In the genomic region with DNA sequence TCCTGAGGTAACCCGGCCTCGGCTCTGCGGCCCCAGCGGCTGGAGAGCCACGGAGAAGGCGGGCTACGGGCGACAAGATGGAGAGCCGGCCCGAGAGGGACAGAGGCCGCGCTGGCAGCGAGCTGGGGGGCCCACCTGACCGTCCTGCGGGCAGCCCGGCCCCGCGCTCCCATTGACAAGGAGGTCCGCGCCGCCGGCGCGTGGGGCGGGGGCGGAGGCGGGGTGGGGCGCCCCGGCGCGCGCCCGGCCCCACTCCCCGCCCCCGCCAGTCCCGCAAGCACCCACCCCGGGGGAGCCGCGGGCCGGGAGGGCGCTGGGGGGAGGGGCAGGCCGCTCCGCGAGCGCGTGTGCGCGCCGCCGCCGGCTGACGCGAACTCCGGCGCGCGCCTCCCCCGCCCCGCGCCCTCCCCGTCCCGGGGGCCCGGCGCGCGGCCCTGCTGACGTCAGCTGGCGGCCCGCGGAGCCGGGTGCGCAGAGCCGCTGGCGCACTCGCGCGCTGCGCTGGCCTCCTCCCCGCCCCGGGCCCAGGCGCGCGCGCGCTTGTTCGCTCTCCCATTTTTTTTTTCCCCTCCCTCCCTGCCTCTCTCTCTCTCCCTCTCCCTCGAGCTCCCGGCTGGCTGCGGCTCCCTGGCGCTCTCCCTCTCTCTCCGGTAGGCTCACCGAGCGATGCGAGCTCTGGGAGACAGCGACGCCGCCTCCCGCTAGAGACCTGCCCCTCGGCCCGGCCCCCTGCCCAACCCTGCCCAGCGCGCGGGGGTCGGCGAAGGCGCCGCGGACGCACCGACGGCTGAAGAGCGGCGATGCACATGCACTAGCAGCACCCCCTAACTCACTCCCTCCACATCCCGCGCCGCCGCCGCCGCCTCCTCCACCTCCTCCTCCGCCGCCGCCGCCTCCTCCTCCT, we compare ENCODE assay signal across 8 cellular contexts. TPM values are rescaled to one million over a fixed set of nuclear protein-coding genes. Genes with fewer than 3 reads are reported as not detected.
DNase-seq lines count a peak whose midpoint lies in the region; TF ChIP-seq lines count a peak whose summit lies in the region.

Gene GNAO1, plus strand, starts transcription at position 587 of the 904 bp plus-strand sequence. CDS start 747 bp downstream, outside the sequence.

- H3K27me3 ChIP-seq in SJSA1 (replicated peaks) (peaks cover 22% of the 10 kb centered on the region), adrenal gland (peaks cover 27% of the 10 kb centered on the region), ovary (no peaks in the 10 kb centered on the region)

- H3K4me1 ChIP-seq in SJSA1 (replicated peaks) (peaks cover 18% of the 10 kb centered on the region), adrenal gland (replicated peaks in 1 of 2) (peaks cover 0 to 7% of the 10 kb centered on the region in 2 donors), ovary (ENCODE audit: insufficient read depth) (peaks cover 8% of the 10 kb centered on the region), urinary bladder (ENCODE audit: insufficient read depth) (no peaks in the 10 kb centered on the region), OCI-LY7 (ENCODE audit: insufficient read depth, low read length, poor library complexity, severe bottlenecking) (no peaks in the 10 kb centered on the region)

- no peaks in the 10 kb centered on the region for H3K9me2 ChIP-seq in OCI-LY7 (ENCODE audit: insufficient read depth, low read length)

- no peak for TF ChIP-seq CTCF in adrenal gland (IDR thresholded peaks at IDR 0.05)
- no peak for TF ChIP-seq CTCF in ovary (IDR thresholded peaks at IDR 0.05)
- TF ChIP-seq CTCF in OCI-LY7 (conservative IDR thresholded peaks at IDR 0.05; ENCODE audit: low read length): no peak

- H3K9me3 ChIP-seq in SJSA1 (replicated peaks) (no peaks in the 10 kb centered on the region), adrenal gland (replicated peaks in 1 of 3) (no peaks in the 10 kb centered on the region), ovary (no peaks in the 10 kb centered on the region), OCI-LY7 (ENCODE audit: low read length) (no peaks in the 10 kb centered on the region)

- POLR2A ChIA-PET in OCI-LY7 (lab: Charles Lee): no interaction called here

- no peak within 1 kb of the TSS for H2AFZ ChIP-seq in OCI-LY7 (ENCODE audit: low read length)

- H3K27ac ChIP-seq in SJSA1: peak within 1 kb of the TSS; percentile 76
- H3K27ac ChIP-seq in adrenal gland: peak within 1 kb of the TSS in 4 of 5 donors; percentile 18 to 84 (median 70)
- peak within 1 kb of the TSS; percentile 79 to 87 for H3K27ac ChIP-seq in ovary
- peak within 1 kb of the TSS; percentile 76 for H3K27ac ChIP-seq in urinary bladder (ENCODE audit: low read depth)
- no peak within 1 kb of the TSS for H3K27ac ChIP-seq in OCI-LY7 (ENCODE audit: low read depth, low read length, poor library complexity, severe bottlenecking)

- no peaks in the 10 kb centered on the region for H3K36me3 ChIP-seq in SJSA1
- no peaks in the 10 kb centered on the region for H3K36me3 ChIP-seq in adrenal gland (replicated peaks in 1 of 2)
- no peaks in the 10 kb centered on the region for H3K36me3 ChIP-seq in ovary
- H3K36me3 ChIP-seq in urinary bladder (ENCODE audit: insufficient read depth): no peaks in the 10 kb centered on the region
- no peaks in the 10 kb centered on the region for H3K36me3 ChIP-seq in OCI-LY7 (ENCODE audit: insufficient read depth, low read length)

- H4K20me1 ChIP-seq in OCI-LY7 (ENCODE audit: insufficient read depth, low read length): no peaks in the 10 kb centered on the region

- DNase-seq in EL: peak; percentile 82
- peak; percentile 25 for DNase-seq in HPDE6-E6E7 (ENCODE audit: extremely low spot score)
- peak; percentile 75 to 82 for DNase-seq in SJSA1 (ENCODE audit: low read depth in 1 of 2, low spot score in 2 of 2)
- peak; percentile 43 to 72 (median 46) for DNase-seq in adrenal gland
- peak; percentile 81 for DNase-seq in cardiac septum (ENCODE audit: low spot score)
- DNase-seq in ovary: peak; percentile 71 to 88 (median 83)
- DNase-seq in OCI-LY7 (ENCODE audit: low spot score): no peak

- BruUV-seq in OCI-LY7 (replicated peaks; lab: Mats Ljungman, UMichigan): no TSS peak

- H3K79me2 ChIP-seq in OCI-LY7 (ENCODE audit: insufficient read depth, low read depth, low read length): no peaks in the 10 kb centered on the region

- intact Hi-C loops in adrenal gland (cut with DNase I) (no loop called here), cardiac septum (cut with DNase I) (loop anchor here (5.0 to 10.0 kb wide), 6 partner anchors 66 to 246 kb away; no protein-coding TSS in a partner anchor), ovary (cut with DNase I) (no loop called here), OCI-LY7 (cut with micrococcal nuclease; ENCODE audit: unreplicated experiment) (no loop called here)

- H3K4me3 ChIP-seq in SJSA1: peak within 1 kb of the TSS; percentile 55
- peak within 1 kb of the TSS in 2 of 4 donors; percentile 51 to 64 for H3K4me3 ChIP-seq in adrenal gland
- H3K4me3 ChIP-seq in ovary: peak within 1 kb of the TSS; percentile 73
- H3K4me3 ChIP-seq in urinary bladder (ENCODE audit: low read depth, low read length): peak within 1 kb of the TSS; percentile 80
- no peak within 1 kb of the TSS for H3K4me3 ChIP-seq in OCI-LY7 (ENCODE audit: low read depth, low read length, poor library complexity, severe bottlenecking)

- WGBS in adrenal gland, 4 donors: 0 to 3% (median 1%) methylated on average over 8 to 122 of the region's 123 CpGs
- 0 to 1% (median 1%) methylated on average over 62 to 122 of the region's 123 CpGs for WGBS in ovary, 3 donors
- 1% methylated on average over 118 of the region's 123 CpGs for WGBS in urinary bladder

- no peak for TF ChIP-seq EP300 in ovary (IDR thresholded peaks at IDR 0.05)

- CTCF ChIA-PET in OCI-LY7 (lab: Charles Lee; ENCODE audit: unreplicated experiment): no interaction called here

- TF ChIP-seq POLR2A in adrenal gland (IDR thresholded peaks at IDR 0.05) (no peak), ovary (IDR thresholded peaks at IDR 0.05) (no peak)

- H3K4me2 ChIP-seq in OCI-LY7 (ENCODE audit: low read length): no peak within 1 kb of the TSS

RNA-seq across cellular contexts. Expression of gene GNAO1, which starts in this region (rescaled TPM):
- total RNA-seq in SJSA1 (2014; rRNA removed; shearing (Covaris generic)): 5.1 and 8.5 TPM in 2 replicates
- total RNA-seq in adrenal gland (10 to 100 TPM in 2 of 8 donors, 1 to 10 TPM in 6; 2.1 to 15.7 (median 5.9) TPM), cardiac septum (13.0 TPM), ovary (1 to 10 TPM in 6 of 7 donors, under 1 TPM in 1; 0.72 to 5.6 (median 2.7) TPM), urinary bladder (4.7 TPM), OCI-LY7 (2022) (not detected in 2 replicates)
- polyA plus RNA-seq in adrenal gland (10 to 100 TPM in 2 of 3 donors, 1 to 10 TPM in 1; 3.9 to 36.6 (median 13.5) TPM), ovary (1 to 10 TPM; 1.1 to 3.8 TPM), urinary bladder (31.1 TPM)
- total RNA-seq in OCI-LY7 (2014; rRNA removed; shearing (Covaris generic)): not detected in 2 replicates
